9 cellular contexts compared by ENCODE assay signal in the genomic region with DNA sequence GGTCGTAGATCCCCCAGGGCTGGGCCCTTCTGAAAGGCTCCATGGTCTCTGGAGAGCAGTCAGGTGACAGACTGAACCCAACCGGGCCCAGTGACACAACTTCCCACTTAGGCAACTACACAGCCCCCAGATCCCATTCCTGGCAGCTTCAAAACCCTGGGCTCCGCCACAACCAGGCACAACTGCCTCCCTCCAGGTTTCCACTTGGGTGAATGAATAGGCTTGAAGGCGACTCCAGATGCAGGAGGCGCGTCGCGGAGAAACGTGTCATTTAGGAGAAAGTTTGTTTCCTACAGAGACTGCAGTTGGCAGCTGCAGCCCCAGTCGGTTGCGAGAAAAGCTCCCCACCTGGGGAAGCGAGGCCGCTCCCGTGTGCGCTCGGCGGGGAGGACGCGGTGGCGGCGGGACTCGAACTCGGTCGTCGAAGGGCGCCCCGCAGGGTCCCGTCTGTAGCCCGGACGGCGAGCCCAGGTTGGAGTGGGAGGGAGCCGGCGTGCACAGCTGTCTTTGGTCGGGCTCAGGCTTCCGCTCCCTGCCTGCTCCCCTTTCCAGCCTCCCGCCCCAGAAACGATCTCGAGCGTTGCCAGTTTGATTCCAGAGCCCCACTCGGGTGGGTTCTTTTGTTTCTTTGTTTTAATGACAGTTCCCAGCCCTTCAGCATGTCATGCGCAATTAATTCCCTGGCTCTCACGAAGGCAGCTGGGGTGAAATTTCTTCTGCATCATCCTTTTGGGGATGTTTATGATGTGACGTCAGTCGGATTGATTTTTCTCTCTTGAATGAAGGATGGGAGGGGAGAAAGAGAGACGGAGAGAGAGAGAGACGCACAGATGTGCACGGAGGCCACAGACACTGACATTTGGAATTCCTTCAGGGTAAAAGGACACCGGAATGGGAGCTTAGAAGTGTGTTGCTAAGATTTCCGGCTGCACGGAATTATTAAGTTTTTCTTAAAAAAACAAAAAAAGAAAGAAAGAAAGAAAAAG. TPM values are rescaled to one million over a fixed set of nuclear protein-coding genes. Genes with fewer than 3 reads are reported as not detected.
A peak's percentile ranks its signal among the peaks of the same experiment; 100 is the strongest.
DNase-seq lines count a peak whose midpoint lies in the region; ATAC-seq and TF ChIP-seq lines count a peak whose summit lies in the region.
"Had no signal": no experiment of that assay in that cellular context is flagged by ENCODE, and none has a peak within 500 bp of the region (broad histone marks: within the 10 kb centered on the region; RNA-seq: fewer than 3 reads in every experiment).

No MANE protein-coding gene starts in this region.

- H4K20me1 ChIP-seq in fibroblast of lung (ENCODE audit: control insufficient read depth, extremely low read depth, insufficient read depth, low read length), result no peaks in the 10 kb centered on the region

- H3K27me3 ChIP-seq in fibroblast of lung (ENCODE audit: control insufficient read depth, insufficient read depth, low read length) (no peaks in the 10 kb centered on the region), muscle layer of colon (ENCODE audit: control insufficient read depth in 1 of 2, insufficient read depth in 2 of 2, low read length in 2 of 2) (peaks cover 4 to 7% of the 10 kb centered on the region in 2 donors), uterus (no peaks in the 10 kb centered on the region)

- H3K4me3 ChIP-seq in fibroblast of lung (replicated peaks in 1 of 4; ENCODE audit: control extremely low read depth in 1 of 4, insufficient read depth in 1 of 4, low read depth in 3 of 4, low read length in 4 of 4), result peak overlapping the region; percentile 47 to 78 (median 68)
- H3K4me3 ChIP-seq in muscle layer of colon (ENCODE audit: low read depth in 1 of 2, low read length in 2 of 2), result peak overlapping the region; percentile 62 to 67
- H3K4me3 ChIP-seq in uterus, result peak overlapping the region; percentile 36 to 38

- no peaks in the 10 kb centered on the region for H3K36me3 Mint-ChIP-seq in activated B cell treated with CpG ODN at 0.5 μM for 24 hours (ENCODE audit: low read depth)

- DNase-seq in NCI-H1436 (lab: John Stamatoyannopoulos, UW), result peak; percentile 21
- DNase-seq in NCI-H1436 treated with DMSO at 0.1 percent for 48 hours (lab: John Stamatoyannopoulos, UW), result no peak
- no peak for DNase-seq in activated B cell treated with CpG ODN at 0.5 μM for 24 hours
- DNase-seq in fibroblast of lung (ENCODE audit: low read depth in 2 of 2), result peak; percentile 83 to 90
- DNase-seq in uterus, result peak; percentile 26 to 46
- DNase-seq in HuH-7.5 (ENCODE audit: low spot score), result no peak
- DNase-seq in omental fat pad (ENCODE audit: low spot score), result no peak

- H3K9me3 ChIP-seq in fibroblast of lung (ENCODE audit: control insufficient read depth, insufficient read depth, low read depth, low read length) (no peaks in the 10 kb centered on the region), muscle layer of colon (ENCODE audit: low read length) (no peaks in the 10 kb centered on the region), uterus (no peaks in the 10 kb centered on the region)

- POLR2A ChIA-PET in activated B cell treated with CpG ODN at 0.5 μM for 24 hours (lab: Charles Lee), result no interaction called here

- peak overlapping the region; percentile 77 for H3K4me3 Mint-ChIP-seq in activated B cell treated with CpG ODN at 0.5 μM for 24 hours

- peaks cover 42% of the 10 kb centered on the region for H3K79me2 ChIP-seq in fibroblast of lung (ENCODE audit: control insufficient read depth, insufficient read depth, low read length)

- peaks cover 24% of the 10 kb centered on the region for H3K4me1 Mint-ChIP-seq in activated B cell treated with CpG ODN at 0.5 μM for 24 hours

- no peak for TF ChIP-seq CTCF in activated B cell treated with CpG ODN at 0.5 μM for 24 hours (IDR thresholded peaks at IDR 0.05)
- no peak for TF ChIP-seq CTCF in fibroblast of lung (conservative IDR thresholded peaks at IDR 0.05 in 1 of 2, IDR thresholded peaks at IDR 0.05 in 1 of 2; ENCODE audit: low read depth in 1 of 2, low read length in 2 of 2)
- TF ChIP-seq CTCF in uterus (IDR thresholded peaks at IDR 0.05), result no peak
- no peak for TF ChIP-seq CTCF in omental fat pad (IDR thresholded peaks at IDR 0.05)

- peaks cover 35% of the 10 kb centered on the region for H3K27me3 Mint-ChIP-seq in activated B cell treated with CpG ODN at 0.5 μM for 24 hours

- ATAC-seq in activated B cell treated with CpG ODN at 0.5 μM for 24 hours (ENCODE audit: low read depth) (no peak), omental fat pad (ENCODE audit: low FRiP score) (no peak)

- H3K4me2 ChIP-seq in fibroblast of lung (ENCODE audit: extremely low read depth, insufficient read depth, low read length), result peak overlapping the region; percentile 85

- CTCF ChIA-PET in activated B cell treated with CpG ODN at 0.5 μM for 24 hours (lab: Charles Lee), result no interaction called here

- intact Hi-C loops in activated B cell treated with CpG ODN at 0.5 μM for 24 hours (cut with micrococcal nuclease), result no loop called here
- intact Hi-C loops in uterus (cut with DNase I; ENCODE audit: low total_unique reads), result no loop called here

- H2AFZ ChIP-seq in fibroblast of lung (ENCODE audit: low read length), result peak overlapping the region; percentile 23

- H3K9me3 Mint-ChIP-seq in activated B cell treated with CpG ODN at 0.5 μM for 24 hours, result no peaks in the 10 kb centered on the region

- TF ChIP-seq POLR2A in uterus (IDR thresholded peaks at IDR 0.05), result no peak

- H3K36me3 ChIP-seq in fibroblast of lung (ENCODE audit: control insufficient read depth, insufficient read depth, low read length) (no peaks in the 10 kb centered on the region), muscle layer of colon (ENCODE audit: insufficient read depth, low read length) (no peaks in the 10 kb centered on the region), uterus (no peaks in the 10 kb centered on the region)

- H3K9ac ChIP-seq in fibroblast of lung (ENCODE audit: insufficient read depth, low read length) (peak overlapping the region; percentile 92), muscle layer of colon (ENCODE audit: low read length) (no peak overlapping the region)

- peak overlapping the region; percentile 98 for H3K27ac ChIP-seq in fibroblast of lung (ENCODE audit: insufficient read depth, low read length)
- peak overlapping the region; percentile 37 for H3K27ac ChIP-seq in muscle layer of colon (ENCODE audit: low read depth, low read length)
- peak overlapping the region; percentile 81 to 83 for H3K27ac ChIP-seq in uterus

- H3K4me1 ChIP-seq in fibroblast of lung (ENCODE audit: control insufficient read depth, extremely low read depth, insufficient read depth, low read length) (peaks cover 9% of the 10 kb centered on the region), muscle layer of colon (ENCODE audit: insufficient read depth, low read length) (peaks cover 4% of the 10 kb centered on the region), uterus (no peaks in the 10 kb centered on the region)

- no peak overlapping the region for H3K27ac Mint-ChIP-seq in activated B cell treated with CpG ODN at 0.5 μM for 24 hours

RNA-seq across cellular contexts. Expression of a gene that starts 0.9 kb away (rescaled TPM):
- total RNA-seq in activated B cell treated with CpG ODN at 0.5 μM for 24 hours (not detected in 2 replicates), fibroblast of lung (11.0 and 37.8 TPM in 2 replicates), uterus (10 to 100 TPM in 1 of 4 donors, 1 to 10 TPM in 3; 2.8 to 23.0 (median 6.4) TPM), omental fat pad (1 to 10 TPM; 1.9 to 8.8 (median 4.8) TPM)
- 71.4 and 77.6 TPM in 2 replicates for polyA plus RNA-seq in fibroblast of lung
- 40.1 and 41.3 TPM in 2 replicates for polyA plus RNA-seq in fibroblast of lung (2012)
- 18.8 and 33.8 TPM in 2 replicates for polyA minus RNA-seq in fibroblast of lung (ENCODE audit: low replicate concordance)
- total RNA-seq: T-helper 2 cell treated with Interferon-gamma antibody and Interleukin-4, amounts not matched to agents 100 ng/mL and 5 ng/mL, for 36 hours had no signal

Comparison
In these comparisons a context has a peak if more than half of its experiments do, and no peak if none do; other contexts are left out.
1. DNase-seq: peak in NCI-H1436 (single experiment), fibroblast of lung (2 of 2) and uterus (2 of 2); none in NCI-H1436 treated with DMSO at 0.1 percent for 48 hours (single experiment), activated B cell treated with CpG ODN at 0.5 μM for 24 hours (single experiment), HuH-7.5 (single experiment) and omental fat pad (single experiment).
2. H3K27ac ChIP-seq: peak in every context shown above with its lines; median percentile 98 in fibroblast of lung; 82 in uterus; 37 in muscle layer of colon.
3. Peak in every context shown above with its lines, with median percentiles within 50 percentile points of each other: H3K4me3 ChIP-seq.